43 cellular contexts compared by ENCODE assay signal in genomic region chr12:52753283-52753682, GRCh38. TPM values are rescaled to one million over a fixed set of nuclear protein-coding genes. Genes with fewer than 3 reads are reported as not detected.
"Had no signal": no experiment of that assay in that cellular context is flagged by ENCODE, and none has a peak within 500 bp of the region (broad histone marks: within the 10 kb centered on the region; RNA-seq: fewer than 3 reads in every experiment).

No MANE protein-coding gene starts in this region.

- H3K4me3 ChIP-seq: adrenal gland, ascending aorta, body of pancreas, breast epithelium, cardiac muscle cell had no signal

- H3K27ac Mint-ChIP-seq: activated naive CD4-positive, alpha-beta T cell treated with anti-CD3 and anti-CD28 coated beads for 36 hours; activated naive CD4-positive, alpha-beta T cell treated with anti-CD3 and anti-CD28 coated beads, Interleukin-2, amount 10 ng/mL, durations not matched to agents 7 days and 5 days; activated naive CD4-positive, alpha-beta T cell treated with anti-CD3 and anti-CD28 coated beads, Interleukin-2, amount 50 U/mL, for 24 hours; activated naive CD4-positive, alpha-beta T cell treated with anti-CD3 and anti-CD28 coated beads, Interleukin-2, amount 50 U/mL, for 72 hours; activated naive CD8-positive, alpha-beta T cell; activated naive CD8-positive, alpha-beta T cell treated with anti-CD3 and anti-CD28 coated beads for 36 hours; activated naive CD8-positive, alpha-beta T cell treated with anti-CD3 and anti-CD28 coated beads, Interleukin-2, amount 10 ng/mL, durations not matched to agents 7 days and 5 days; activated naive CD8-positive, alpha-beta T cell treated with anti-CD3 and anti-CD28 coated beads, Interleukin-2, amount 50 U/mL, for 24 hours; activated T-cell treated with anti-CD3 and anti-CD28 coated beads, Interleukin-2, amount 50 U/mL, for 24 hours; activated T-cell treated with anti-CD3 and anti-CD28 coated beads, Interleukin-2, amount 50 U/mL, for 72 hours; activated T-helper 1 cell treated with anti-CD3 and anti-CD28 coated beads, Interleukin-12 subunit alpha, Interleukin-12 subunit beta, Interleukin-2, Interleukin-4 antibody, amounts not matched to agents 30 ng/mL and 10 ng/mL and 1 ng/mL, durations not matched to agents 14 hours and 24 hours and 36 hours; activated T-helper 17 cell treated with anti-CD3 and anti-CD28 coated beads, Interleukin-2, amount 50 U/mL, for 72 hours; activated T-helper 2 cell treated with anti-CD3 and anti-CD28 coated beads, Interferon-gamma antibody, Interleukin-2, Interleukin-4, amounts not matched to agents 10 μg/mL and 5 μg/mL and 100 μg/mL, durations not matched to agents 14 hours and 24 hours and 36 hours; brain had no signal

- H3K9me3 Mint-ChIP-seq: activated naive CD4-positive, alpha-beta T cell treated with anti-CD3 and anti-CD28 coated beads for 36 hours; activated naive CD4-positive, alpha-beta T cell treated with anti-CD3 and anti-CD28 coated beads, Interleukin-2, amount 10 ng/mL, durations not matched to agents 7 days and 5 days; activated naive CD4-positive, alpha-beta T cell treated with anti-CD3 and anti-CD28 coated beads, Interleukin-2, amount 50 U/mL, for 24 hours; activated naive CD4-positive, alpha-beta T cell treated with anti-CD3 and anti-CD28 coated beads, Interleukin-2, amount 50 U/mL, for 72 hours; activated naive CD8-positive, alpha-beta T cell treated with anti-CD3 and anti-CD28 coated beads for 36 hours; activated naive CD8-positive, alpha-beta T cell treated with anti-CD3 and anti-CD28 coated beads, Interleukin-2, amount 10 ng/mL, durations not matched to agents 7 days and 5 days; activated naive CD8-positive, alpha-beta T cell treated with anti-CD3 and anti-CD28 coated beads, Interleukin-2, amount 50 U/mL, for 24 hours; activated T-cell treated with anti-CD3 and anti-CD28 coated beads, Interleukin-2, amount 50 U/mL, for 24 hours; activated T-cell treated with anti-CD3 and anti-CD28 coated beads, Interleukin-2, amount 50 U/mL, for 4 hours; activated T-cell treated with anti-CD3 and anti-CD28 coated beads, Interleukin-2, amount 50 U/mL, for 72 hours; activated T-helper 1 cell treated with anti-CD3 and anti-CD28 coated beads, Interleukin-12 subunit alpha, Interleukin-12 subunit beta, Interleukin-2, Interleukin-4 antibody, amounts not matched to agents 30 ng/mL and 10 ng/mL and 1 ng/mL, durations not matched to agents 14 hours and 24 hours and 36 hours; activated T-helper 17 cell treated with anti-CD3 and anti-CD28 coated beads, Interleukin-2, amount 50 U/mL, for 72 hours; activated T-helper 2 cell treated with anti-CD3 and anti-CD28 coated beads, Interferon-gamma antibody, Interleukin-2, Interleukin-4, amounts not matched to agents 10 μg/mL and 5 μg/mL and 100 μg/mL, durations not matched to agents 14 hours and 24 hours and 36 hours; brain; central memory CD8-positive, alpha-beta T cell had no signal

- H3K36me3 ChIP-seq: adrenal gland, ascending aorta, brain microvascular endothelial cell, breast epithelium, cardiac muscle cell had no signal

- H3K4me1 Mint-ChIP-seq: activated T-helper 17 cell treated with anti-CD3 and anti-CD28 coated beads, Interleukin-2, amount 50 U/mL, for 72 hours; brain; central memory CD8-positive, alpha-beta T cell had no signal

- H3K9me3 ChIP-seq: adrenal gland, ascending aorta, body of pancreas, breast epithelium had no signal

- H3K4me1 ChIP-seq: adrenal gland, ascending aorta, body of pancreas, breast epithelium had no signal

- H3K27me3 ChIP-seq: ascending aorta, body of pancreas, brain microvascular endothelial cell, breast epithelium had no signal

- DNase-seq: activated effector memory CD4-positive, alpha-beta T cell treated with anti-CD3 and anti-CD28 coated beads, Interleukin-2, amount 50 U/mL, for 16 hours; activated effector memory CD4-positive, alpha-beta T cell treated with Interleukin-2 at 50 U/mL for 16 hours; activated gamma-delta T cell; activated gamma-delta T cell treated with Interleukin-2 at 50 U/mL for 16 hours; activated naive CD4-positive, alpha-beta T cell; activated naive CD4-positive, alpha-beta T cell treated with anti-CD3 and anti-CD28 coated beads for 36 hours; activated naive CD4-positive, alpha-beta T cell treated with anti-CD3 and anti-CD28 coated beads, Interleukin-2, amount 10 ng/mL, durations not matched to agents 7 days and 5 days; activated naive CD4-positive, alpha-beta T cell treated with anti-CD3 and anti-CD28 coated beads, Interleukin-2, amount 50 U/mL, for 16 hours; activated naive CD4-positive, alpha-beta T cell treated with Interleukin-2 at 50 U/mL for 16 hours; activated naive CD8-positive, alpha-beta T cell treated with anti-CD3 and anti-CD28 coated beads for 36 hours; activated naive CD8-positive, alpha-beta T cell treated with anti-CD3 and anti-CD28 coated beads, Interleukin-2, amount 10 ng/mL, durations not matched to agents 7 days and 5 days; activated naive CD8-positive, alpha-beta T cell treated with anti-CD3 and anti-CD28 coated beads, Interleukin-2, amount 50 U/mL, for 24 hours; activated T-cell treated with anti-CD3 and anti-CD28 coated beads, Interleukin-2, amount 50 U/mL, for 1 hour; activated T-cell treated with anti-CD3 and anti-CD28 coated beads, Interleukin-2, amount 50 U/mL, for 24 hours; activated T-cell treated with anti-CD3 and anti-CD28 coated beads, Interleukin-2, amount 50 U/mL, for 4 hours; activated T-cell treated with anti-CD3 and anti-CD28 coated beads, Interleukin-2, amount 50 U/mL, for 48 hours; activated T-cell treated with anti-CD3 and anti-CD28 coated beads, Interleukin-2, amount 50 U/mL, for 72 hours; adrenal gland; amniotic stem cell; amygdala; anterior cingulate cortex; aorta; body of pancreas; brain microvascular endothelial cell; caudate nucleus; central memory CD4-positive, alpha-beta T cell; cerebellar nuclear complex had no signal

- H3K4me3 Mint-ChIP-seq: activated naive CD4-positive, alpha-beta T cell treated with anti-CD3 and anti-CD28 coated beads for 36 hours; activated naive CD4-positive, alpha-beta T cell treated with anti-CD3 and anti-CD28 coated beads, Interleukin-2, amount 10 ng/mL, durations not matched to agents 7 days and 5 days; activated naive CD4-positive, alpha-beta T cell treated with anti-CD3 and anti-CD28 coated beads, Interleukin-2, amount 50 U/mL, for 24 hours; activated naive CD8-positive, alpha-beta T cell; activated naive CD8-positive, alpha-beta T cell treated with anti-CD3 and anti-CD28 coated beads for 36 hours; activated naive CD8-positive, alpha-beta T cell treated with anti-CD3 and anti-CD28 coated beads, Interleukin-2, amount 10 ng/mL, durations not matched to agents 7 days and 5 days; activated naive CD8-positive, alpha-beta T cell treated with anti-CD3 and anti-CD28 coated beads, Interleukin-2, amount 50 U/mL, for 24 hours; activated T-cell treated with anti-CD3 and anti-CD28 coated beads, Interleukin-2, amount 50 U/mL, for 24 hours; activated T-cell treated with anti-CD3 and anti-CD28 coated beads, Interleukin-2, amount 50 U/mL, for 4 hours; activated T-cell treated with anti-CD3 and anti-CD28 coated beads, Interleukin-2, amount 50 U/mL, for 72 hours; activated T-helper 1 cell treated with anti-CD3 and anti-CD28 coated beads, Interleukin-12 subunit alpha, Interleukin-12 subunit beta, Interleukin-2, Interleukin-4 antibody, amounts not matched to agents 30 ng/mL and 10 ng/mL and 1 ng/mL, durations not matched to agents 14 hours and 24 hours and 36 hours; activated T-helper 17 cell treated with anti-CD3 and anti-CD28 coated beads, Interleukin-2, amount 50 U/mL, for 72 hours; brain; central memory CD8-positive, alpha-beta T cell had no signal

- H3K27ac ChIP-seq: adrenal gland, ascending aorta, body of pancreas, brain microvascular endothelial cell, breast epithelium, cardiac muscle cell had no signal

- ATAC-seq: activated naive CD4-positive, alpha-beta T cell treated with anti-CD3 and anti-CD28 coated beads, Interleukin-2, amount 50 U/mL, for 72 hours; activated naive CD8-positive, alpha-beta T cell treated with anti-CD3 and anti-CD28 coated beads, Interleukin-2, amount 50 U/mL, for 24 hours; activated T-cell treated with anti-CD3 and anti-CD28 coated beads, Interleukin-2, amount 50 U/mL, for 4 hours; activated T-cell treated with anti-CD3 and anti-CD28 coated beads, Interleukin-2, amount 50 U/mL, for 72 hours; activated T-helper 17 cell treated with anti-CD3 and anti-CD28 coated beads, Interleukin-2, amount 50 U/mL, for 72 hours; body of pancreas had no signal

- H3K36me3 Mint-ChIP-seq: activated naive CD4-positive, alpha-beta T cell treated with anti-CD3 and anti-CD28 coated beads, Interleukin-2, amount 10 ng/mL, durations not matched to agents 7 days and 5 days; activated naive CD4-positive, alpha-beta T cell treated with anti-CD3 and anti-CD28 coated beads, Interleukin-2, amount 50 U/mL, for 24 hours; activated naive CD4-positive, alpha-beta T cell treated with anti-CD3 and anti-CD28 coated beads, Interleukin-2, amount 50 U/mL, for 72 hours; activated naive CD8-positive, alpha-beta T cell; activated naive CD8-positive, alpha-beta T cell treated with anti-CD3 and anti-CD28 coated beads for 36 hours; activated naive CD8-positive, alpha-beta T cell treated with anti-CD3 and anti-CD28 coated beads, Interleukin-2, amount 10 ng/mL, durations not matched to agents 7 days and 5 days; brain had no signal

RNA-seq across cellular contexts. Expression of gene KRT76, which starts 23.9 kb away (rescaled TPM):
- total RNA-seq: activated naive CD4-positive, alpha-beta T cell treated with anti-CD3 and anti-CD28 coated beads for 36 hours; activated naive CD4-positive, alpha-beta T cell treated with anti-CD3 and anti-CD28 coated beads, Interleukin-2, amount 50 U/mL, for 72 hours; activated naive CD8-positive, alpha-beta T cell treated with anti-CD3 and anti-CD28 coated beads for 36 hours; activated naive CD8-positive, alpha-beta T cell treated with anti-CD3 and anti-CD28 coated beads, Interleukin-2, amount 10 ng/mL, durations not matched to agents 7 days and 5 days; activated T-cell treated with anti-CD3 and anti-CD28 coated beads, Interleukin-2, amount 50 U/mL, for 4 hours; activated T-cell treated with anti-CD3 and anti-CD28 coated beads, Interleukin-2, amount 50 U/mL, for 72 hours; activated T-helper 1 cell treated with anti-CD3 and anti-CD28 coated beads, Interleukin-12 subunit alpha, Interleukin-12 subunit beta, Interleukin-2, Interleukin-4 antibody, amounts not matched to agents 30 ng/mL and 10 ng/mL and 1 ng/mL, durations not matched to agents 14 hours and 24 hours and 36 hours; activated T-helper 17 cell treated with anti-CD3 and anti-CD28 coated beads, Interleukin-2, amount 50 U/mL, for 72 hours; activated T-helper 2 cell treated with anti-CD3 and anti-CD28 coated beads, Interferon-gamma antibody, Interleukin-2, Interleukin-4, amounts not matched to agents 10 μg/mL and 5 μg/mL and 100 μg/mL, durations not matched to agents 14 hours and 24 hours and 36 hours; adrenal gland; aorta; ascending aorta; astrocyte; body of pancreas; breast epithelium; bronchial epithelial cell; cardiac muscle cell; cardiac septum; cerebellum; chondrocyte had no signal

RNA-seq across cellular contexts. Expression of gene KRT3, which starts 42.6 kb away (rescaled TPM):
- total RNA-seq: activated naive CD4-positive, alpha-beta T cell treated with anti-CD3 and anti-CD28 coated beads for 36 hours; activated naive CD8-positive, alpha-beta T cell treated with anti-CD3 and anti-CD28 coated beads for 36 hours; activated naive CD8-positive, alpha-beta T cell treated with anti-CD3 and anti-CD28 coated beads, Interleukin-2, amount 10 ng/mL, durations not matched to agents 7 days and 5 days; activated T-cell treated with anti-CD3 and anti-CD28 coated beads, Interleukin-2, amount 50 U/mL, for 4 hours; activated T-cell treated with anti-CD3 and anti-CD28 coated beads, Interleukin-2, amount 50 U/mL, for 72 hours; activated T-helper 17 cell treated with anti-CD3 and anti-CD28 coated beads, Interleukin-2, amount 50 U/mL, for 72 hours; activated T-helper 2 cell treated with anti-CD3 and anti-CD28 coated beads, Interferon-gamma antibody, Interleukin-2, Interleukin-4, amounts not matched to agents 10 μg/mL and 5 μg/mL and 100 μg/mL, durations not matched to agents 14 hours and 24 hours and 36 hours; adrenal gland; aorta; ascending aorta; body of pancreas; breast epithelium; cardiac muscle cell; cardiac septum; cerebellum; chondrocyte had no signal

RNA-seq across cellular contexts. Expression of gene KRT77, which starts 50.0 kb away (rescaled TPM):
- total RNA-seq: activated naive CD4-positive, alpha-beta T cell treated with anti-CD3 and anti-CD28 coated beads for 36 hours; activated naive CD4-positive, alpha-beta T cell treated with anti-CD3 and anti-CD28 coated beads, Interleukin-2, amount 50 U/mL, for 72 hours; activated naive CD8-positive, alpha-beta T cell treated with anti-CD3 and anti-CD28 coated beads for 36 hours; activated naive CD8-positive, alpha-beta T cell treated with anti-CD3 and anti-CD28 coated beads, Interleukin-2, amount 10 ng/mL, durations not matched to agents 7 days and 5 days; activated T-cell treated with anti-CD3 and anti-CD28 coated beads, Interleukin-2, amount 50 U/mL, for 4 hours; activated T-cell treated with anti-CD3 and anti-CD28 coated beads, Interleukin-2, amount 50 U/mL, for 72 hours; activated T-helper 1 cell treated with anti-CD3 and anti-CD28 coated beads, Interleukin-12 subunit alpha, Interleukin-12 subunit beta, Interleukin-2, Interleukin-4 antibody, amounts not matched to agents 30 ng/mL and 10 ng/mL and 1 ng/mL, durations not matched to agents 14 hours and 24 hours and 36 hours; activated T-helper 17 cell treated with anti-CD3 and anti-CD28 coated beads, Interleukin-2, amount 50 U/mL, for 72 hours; activated T-helper 2 cell treated with anti-CD3 and anti-CD28 coated beads, Interferon-gamma antibody, Interleukin-2, Interleukin-4, amounts not matched to agents 10 μg/mL and 5 μg/mL and 100 μg/mL, durations not matched to agents 14 hours and 24 hours and 36 hours; adrenal gland; aorta; ascending aorta; astrocyte; body of pancreas; bronchial epithelial cell; cardiac muscle cell; cardiac septum; chondrocyte had no signal
